ENCODE assay signal across 8 cellular contexts in genomic region chr4:145132521-145133098, GRCh38. TPM values are rescaled to one million over a fixed set of nuclear protein-coding genes. Genes with fewer than 3 reads are reported as not detected.
A peak's percentile ranks its signal among the peaks of the same experiment; 100 is the strongest.
DNase-seq lines count a peak whose midpoint lies in the region; ATAC-seq and TF ChIP-seq lines count a peak whose summit lies in the region.
"Had no signal": no experiment of that assay in that cellular context is flagged by ENCODE, and none has a peak within 500 bp of the region (broad histone marks: within the 10 kb centered on the region; RNA-seq: fewer than 3 reads in every experiment).

No MANE protein-coding gene starts in this region.

- peak overlapping the region; percentile 7 for H3K27ac ChIP-seq in temporal lobe (ENCODE audit: low read depth, low read length)
- no peak overlapping the region for H3K27ac ChIP-seq in coronary artery

- no peak for TF ChIP-seq POLR2A in GM18505 (IDR thresholded peaks at IDR 0.05; ENCODE audit: borderline replicate concordance, extremely low read depth, insufficient read depth, insufficient read length)

- ATAC-seq in GM18505 (IDR thresholded peaks at IDR 0.05; ENCODE audit: unreplicated experiment): peak; percentile 86
- ATAC-seq in GM21423 (IDR thresholded peaks at IDR 0.05; ENCODE audit: unreplicated experiment): peak; percentile 84
- peak; percentile 81 for ATAC-seq in HG03565 (IDR thresholded peaks at IDR 0.05; ENCODE audit: unreplicated experiment)

- DNase-seq in astrocyte of the spinal cord (ENCODE audit: low read depth, low spot score) (peak; percentile 38), coronary artery (ENCODE audit: low spot score) (no peak)
- DNase-seq in stimulated activated CD4-positive, alpha-beta T cell treated with anti-CD3 and anti-CD28 coated beads, Interleukin-4, amount 100 ng/mL, for 24 hours: no peak
- DNase-seq: upper lobe of left lung had no signal

- in situ Hi-C loops in astrocyte of the spinal cord (cut with HindIII; ENCODE audit: low sequenced_read_pairs): no loop called here

- no peak for TF ChIP-seq CTCF in astrocyte of the spinal cord (IDR thresholded peaks at IDR 0.05; ENCODE audit: low read depth, low read length)
- TF ChIP-seq CTCF in coronary artery (IDR thresholded peaks at IDR 0.05): no peak

- H3K4me3 ChIP-seq in astrocyte of the spinal cord (ENCODE audit: low read depth, low read length) (no peak overlapping the region), coronary artery (no peak overlapping the region)
- H3K4me3 ChIP-seq: upper lobe of left lung had no signal

RNA-seq across cellular contexts. Expression of gene ABCE1, which starts 34.5 kb away (rescaled TPM):
- 105 TPM for total RNA-seq in temporal lobe

RNA-seq across cellular contexts. Expression of gene ANAPC10, which starts 34.6 kb away (rescaled TPM):
- total RNA-seq in temporal lobe: 29.0 TPM

RNA-seq across cellular contexts. Expression of gene OTUD4, which starts 47.8 kb away (rescaled TPM):
- total RNA-seq in temporal lobe: 31.5 TPM
